ENCODE assay signal across 8 cellular contexts in genomic region chr16:66344533-66345145, GRCh38. TPM values are rescaled to one million over a fixed set of nuclear protein-coding genes. Genes with fewer than 3 reads are reported as not detected.
DNase-seq lines count a peak whose midpoint lies in the region; ATAC-seq and TF ChIP-seq lines count a peak whose summit lies in the region.

No MANE protein-coding gene starts in this region.

- intact Hi-C loops in gastrocnemius medialis (cut with DNase I; ENCODE audit: low total_unique reads) = no loop called here

- DNase-seq in NCI-H2196 (lab: John Stamatoyannopoulos, UW; ENCODE audit: unreplicated experiment) (peak; percentile 47), NCI-H2196 treated with DMSO at 0.1 percent for 48 hours (lab: John Stamatoyannopoulos, UW; ENCODE audit: unreplicated experiment) (no peak), WTC11 (ENCODE audit: low spot score) (no peak), foreskin keratinocyte (no peak), gastrocnemius medialis (no peak)
- peak; percentile 24 for DNase-seq in Jurkat, Clone E6-1 (ENCODE audit: low read depth, low spot score)

- H3K4me1 ChIP-seq in foreskin keratinocyte (no peaks in the 10 kb centered on the region), gastrocnemius medialis (no peaks in the 10 kb centered on the region)

- TF ChIP-seq POLR2A in gastrocnemius medialis (IDR thresholded peaks at IDR 0.05) = no peak

- H3K4me1 Mint-ChIP-seq in WTC11 = peaks cover 7% of the 10 kb centered on the region

- H3K4me3 Mint-ChIP-seq in WTC11 = no peak overlapping the region

- POLR2A ChIA-PET in WTC11 (lab: Charles Lee) = no interaction called here

- H3K36me3 ChIP-seq in gastrocnemius medialis = no peaks in the 10 kb centered on the region

- no peaks in the 10 kb centered on the region for H3K9me3 ChIP-seq in gastrocnemius medialis

- TF ChIP-seq CTCF in WTC11 (IDR thresholded peaks at IDR 0.05) (peak; percentile 73), foreskin keratinocyte (conservative IDR thresholded peaks at IDR 0.05) (peak; percentile 85), gastrocnemius medialis (IDR thresholded peaks at IDR 0.05 in 4 of 5, conservative IDR thresholded peaks at IDR 0.05 in 1 of 5) (peak; percentile 17 to 78 (median 44))

- ATAC-seq in WTC11 = no peak
- peak; percentile 51 for ATAC-seq in foreskin keratinocyte
- no peak for ATAC-seq in gastrocnemius medialis
- ATAC-seq in GM19467 (IDR thresholded peaks at IDR 0.05; ENCODE audit: unreplicated experiment) = no peak
- ATAC-seq in HG02588 (IDR thresholded peaks at IDR 0.05; ENCODE audit: unreplicated experiment) = no peak

- H3K27ac ChIP-seq in foreskin keratinocyte = no peak overlapping the region
- no peak overlapping the region for H3K27ac ChIP-seq in gastrocnemius medialis

- CTCF ChIA-PET in WTC11 (lab: Charles Lee) = interaction anchor here (0.7 to 5.9 kb wide), 19 partner anchors 9 to 234 kb away, joined by 3 to 103 read pairs (median 3); partner anchors contain the start of gene CMTM2

- in situ Hi-C loops in gastrocnemius medialis (cut with MboI; ENCODE audit: low sequenced_read_pairs in 4 of 4) = no loop called here

- no peak overlapping the region for H3K4me3 ChIP-seq in Jurkat, Clone E6-1 (ENCODE audit: low read length)
- H3K4me3 ChIP-seq in gastrocnemius medialis = no peak overlapping the region

- H3K27me3 Mint-ChIP-seq in WTC11 (ENCODE audit: low read depth) = peaks cover 11% of the 10 kb centered on the region

- H3K9me3 Mint-ChIP-seq in WTC11 = peaks cover 12% of the 10 kb centered on the region

- H3K27me3 ChIP-seq in foreskin keratinocyte (peaks cover 17% of the 10 kb centered on the region), gastrocnemius medialis (no peaks in the 10 kb centered on the region)

- peaks cover 2% of the 10 kb centered on the region for H3K36me3 Mint-ChIP-seq in WTC11

- H3K27ac Mint-ChIP-seq in WTC11 = no peak overlapping the region

TF ChIP-seq in WTC11, 78 proteins besides CTCF, POLR2A, EP300 and RAD21:
- no peak for TF ChIP-seq AFF4 (CRISPR knock-in tag; IDR thresholded peaks at IDR 0.05; ENCODE audit: borderline replicate concordance)
- no peak for TF ChIP-seq GABPB1 (CRISPR knock-in tag; IDR thresholded peaks at IDR 0.05)
- no peak for TF ChIP-seq ZBTB21 (CRISPR knock-in tag; IDR thresholded peaks at IDR 0.05; ENCODE audit: borderline replicate concordance)
- TF ChIP-seq KAT7 (CRISPR knock-in tag; IDR thresholded peaks at IDR 0.05; ENCODE audit: borderline replicate concordance) = no peak

RNA-seq across cellular contexts. Expression of gene CDH5, which starts 21.9 kb away (rescaled TPM):
- not detected for polyA plus RNA-seq in Jurkat, Clone E6-1 (2012; ENCODE audit: insufficient read depth, insufficient read length)
- total RNA-seq in WTC11 (2021) (0.14 to 0.28 TPM (median 0.14 TPM) in 3 replicates), foreskin keratinocyte (0.04 TPM in 1 of 2 replicates, not detected in the other), gastrocnemius medialis (10 to 100 TPM; 24.3 to 37.4 (median 31.7) TPM)
- 0.02 TPM in 1 of 2 replicates, not detected in the other for polyA plus RNA-seq in foreskin keratinocyte

Comparison
In these comparisons a context has a peak if more than half of its experiments do, and no peak if none do; other contexts are left out.
1. DNase-seq: peak in NCI-H2196 (single experiment) and Jurkat, Clone E6-1 (single experiment); none in NCI-H2196 treated with DMSO at 0.1 percent for 48 hours (single experiment), WTC11 (single experiment), foreskin keratinocyte (0 of 2) and gastrocnemius medialis (0 of 2).
2. RNA of gene CDH5, which starts 21.9 kb away (total RNA-seq): 24.3 to 37.4 TPM in gastrocnemius medialis; 0.14 to 0.28 TPM in WTC11 and 0.04 TPM in foreskin keratinocyte; every median in the first group is over 10 times any median in the second.
3. Peak in every context shown above with its lines, with median percentiles within 50 percentile points of each other: CTCF ChIP-seq.